In the genomic region with DNA sequence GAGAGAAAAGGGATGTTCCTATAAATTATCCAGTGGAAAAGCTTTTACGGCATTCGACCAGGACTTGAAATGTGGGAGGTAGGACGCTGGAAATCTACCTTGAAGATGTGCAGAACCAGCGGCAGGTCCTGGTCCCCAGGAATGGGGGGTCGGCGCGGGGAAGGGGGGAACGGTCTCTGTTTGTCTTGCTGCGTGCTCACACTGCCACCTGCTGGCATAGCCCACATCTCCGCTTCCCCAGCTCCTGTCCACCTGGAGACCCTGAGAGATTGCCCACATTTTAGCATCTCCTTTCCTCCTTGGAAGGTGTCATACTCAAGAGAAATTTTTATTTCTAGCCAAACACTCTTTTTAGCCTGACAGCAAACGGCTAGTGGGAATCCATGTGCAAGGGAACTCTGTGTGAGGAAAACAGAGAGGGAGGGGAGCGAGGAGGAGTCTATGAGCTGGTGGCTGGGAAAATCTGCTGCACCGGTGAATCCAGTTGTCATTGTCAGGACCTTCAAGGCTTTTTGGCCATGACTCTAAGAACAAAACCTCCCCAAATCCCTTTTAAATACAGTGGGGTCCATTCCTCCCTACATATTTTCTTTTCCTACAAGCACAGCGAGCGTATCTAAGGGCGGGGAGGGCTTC, we compare ENCODE assay signal across 8 cellular contexts.
DNase-seq lines count a peak whose midpoint lies in the region; ATAC-seq and TF ChIP-seq lines count a peak whose summit lies in the region.

No MANE protein-coding gene starts in this region.

- H3K9me2 ChIP-seq in OCI-LY1 (ENCODE audit: low read depth, low read length) = no peaks in the 10 kb centered on the region

- H3K4me1 ChIP-seq in OCI-LY1 (ENCODE audit: insufficient read depth, low read length, severe bottlenecking) = no peaks in the 10 kb centered on the region
- peaks cover 5 to 20% (median 19%) of the 10 kb centered on the region in 4 donors for H3K4me1 ChIP-seq in esophagus muscularis mucosa

- no peaks in the 10 kb centered on the region for H3K4me1 Mint-ChIP-seq in activated CD8-positive, alpha-beta T cell treated with anti-CD3 and anti-CD28 coated beads for 36 hours (ENCODE audit: low read depth)
- H3K4me1 Mint-ChIP-seq in activated CD8-positive, alpha-beta T cell treated with anti-CD3 and anti-CD28 coated beads, Interleukin-2, amount 10 ng/mL, durations not matched to agents 7 days and 5 days (ENCODE audit: low read depth) = no peaks in the 10 kb centered on the region

- H3K27ac Mint-ChIP-seq in activated CD8-positive, alpha-beta T cell treated with anti-CD3 and anti-CD28 coated beads for 36 hours = no peak overlapping the region
- no peak overlapping the region for H3K27ac Mint-ChIP-seq in activated CD8-positive, alpha-beta T cell treated with anti-CD3 and anti-CD28 coated beads, Interleukin-2, amount 10 ng/mL, durations not matched to agents 7 days and 5 days

- no peak overlapping the region for H3K27ac ChIP-seq in OCI-LY1 (ENCODE audit: low read depth, low read length, poor library complexity, severe bottlenecking)
- no peak overlapping the region for H3K27ac ChIP-seq in esophagus muscularis mucosa (replicated peaks in 1 of 4)

- POLR2A ChIA-PET in activated CD8-positive, alpha-beta T cell treated with anti-CD3 and anti-CD28 coated beads for 36 hours (lab: Charles Lee) = no interaction called here
- POLR2A ChIA-PET in activated CD8-positive, alpha-beta T cell treated with anti-CD3 and anti-CD28 coated beads, Interleukin-2, amount 10 ng/mL, durations not matched to agents 7 days and 5 days (lab: Charles Lee) = interaction anchor here (0.6 kb wide), 1 partner anchor 388 kb away, joined by 3 read pairs; no protein-coding TSS in a partner anchor

- no peaks in the 10 kb centered on the region for H4K20me1 ChIP-seq in OCI-LY1 (ENCODE audit: insufficient read depth, low read length)

- DNase-seq in activated CD8-positive, alpha-beta T cell treated with anti-CD3 and anti-CD28 coated beads for 36 hours = peak; percentile 37
- no peak for DNase-seq in activated CD8-positive, alpha-beta T cell treated with anti-CD3 and anti-CD28 coated beads, Interleukin-2, amount 10 ng/mL, durations not matched to agents 7 days and 5 days
- no peak for DNase-seq in esophagus muscularis mucosa (ENCODE audit: extremely low spot score)
- DNase-seq in occipital lobe (lab: John Stamatoyannopoulos, UW) = peak; percentile 20
- DNase-seq in SKM-1 (lab: John Stamatoyannopoulos, UW; ENCODE audit: unreplicated experiment) = no peak
- DNase-seq in NCI-H2107 treated with DMSO at 0.1 percent for 48 hours (lab: John Stamatoyannopoulos, UW; ENCODE audit: unreplicated experiment) = no peak
- DNase-seq in NCI-H1694 (lab: John Stamatoyannopoulos, UW) = no peak

- H2AFZ ChIP-seq in OCI-LY1 (ENCODE audit: low read length) = no peak overlapping the region

- H3K36me3 ChIP-seq in OCI-LY1 (ENCODE audit: insufficient read depth, low read length) = no peaks in the 10 kb centered on the region
- H3K36me3 ChIP-seq in esophagus muscularis mucosa = no peaks in the 10 kb centered on the region

- TF ChIP-seq CTCF in activated CD8-positive, alpha-beta T cell treated with anti-CD3 and anti-CD28 coated beads for 36 hours (IDR thresholded peaks at IDR 0.05) = peak; percentile 63
- TF ChIP-seq CTCF in OCI-LY1 (IDR thresholded peaks at IDR 0.05; ENCODE audit: low read length) (peak; percentile 84), esophagus muscularis mucosa (IDR thresholded peaks at IDR 0.05) (peak; percentile 69 to 85 (median 82))

- intact Hi-C loops in activated CD8-positive, alpha-beta T cell treated with anti-CD3 and anti-CD28 coated beads for 36 hours (cut with micrococcal nuclease) = no loop called here
- intact Hi-C loops in esophagus muscularis mucosa (cut with DNase I) = loop anchor here (10.0 kb wide), 1 partner anchor 284 kb away; no protein-coding TSS in a partner anchor

- H3K4me2 ChIP-seq in OCI-LY1 (ENCODE audit: low read length) = no peak overlapping the region

- no peak overlapping the region for H3K4me3 Mint-ChIP-seq in activated CD8-positive, alpha-beta T cell treated with anti-CD3 and anti-CD28 coated beads for 36 hours
- H3K4me3 Mint-ChIP-seq in activated CD8-positive, alpha-beta T cell treated with anti-CD3 and anti-CD28 coated beads, Interleukin-2, amount 10 ng/mL, durations not matched to agents 7 days and 5 days = no peak overlapping the region

- TF ChIP-seq EP300 in esophagus muscularis mucosa (IDR thresholded peaks at IDR 0.05) = no peak

- H3K36me3 Mint-ChIP-seq in activated CD8-positive, alpha-beta T cell treated with anti-CD3 and anti-CD28 coated beads for 36 hours (ENCODE audit: low read depth) = no peaks in the 10 kb centered on the region
- H3K36me3 Mint-ChIP-seq in activated CD8-positive, alpha-beta T cell treated with anti-CD3 and anti-CD28 coated beads, Interleukin-2, amount 10 ng/mL, durations not matched to agents 7 days and 5 days (ENCODE audit: low read depth) = no peaks in the 10 kb centered on the region

- 32% methylated on average over 16 of the region's 16 CpGs for WGBS in esophagus muscularis mucosa

- H3K4me3 ChIP-seq in OCI-LY1 (ENCODE audit: low read depth, low read length, poor library complexity, severe bottlenecking) = no peak overlapping the region
- peak overlapping the region; percentile 5 to 41 (median 26) for H3K4me3 ChIP-seq in esophagus muscularis mucosa

- H3K9me3 Mint-ChIP-seq in activated CD8-positive, alpha-beta T cell treated with anti-CD3 and anti-CD28 coated beads for 36 hours = no peaks in the 10 kb centered on the region
- no peaks in the 10 kb centered on the region for H3K9me3 Mint-ChIP-seq in activated CD8-positive, alpha-beta T cell treated with anti-CD3 and anti-CD28 coated beads, Interleukin-2, amount 10 ng/mL, durations not matched to agents 7 days and 5 days (ENCODE audit: insufficient read depth)

- H3K27me3 ChIP-seq in OCI-LY1 (ENCODE audit: insufficient read depth, low read length) (no peaks in the 10 kb centered on the region), esophagus muscularis mucosa (no peaks in the 10 kb centered on the region)

- H3F3A ChIP-seq in OCI-LY1 (ENCODE audit: insufficient read depth, low read length) = no peaks in the 10 kb centered on the region

- no peak for ATAC-seq in activated CD8-positive, alpha-beta T cell treated with anti-CD3 and anti-CD28 coated beads for 36 hours
- no peak for ATAC-seq in activated CD8-positive, alpha-beta T cell treated with anti-CD3 and anti-CD28 coated beads, Interleukin-2, amount 10 ng/mL, durations not matched to agents 7 days and 5 days

- peaks cover 9% of the 10 kb centered on the region for H3K27me3 Mint-ChIP-seq in activated CD8-positive, alpha-beta T cell treated with anti-CD3 and anti-CD28 coated beads for 36 hours
- peaks cover 3% of the 10 kb centered on the region for H3K27me3 Mint-ChIP-seq in activated CD8-positive, alpha-beta T cell treated with anti-CD3 and anti-CD28 coated beads, Interleukin-2, amount 10 ng/mL, durations not matched to agents 7 days and 5 days (ENCODE audit: low read depth)

- no peaks in the 10 kb centered on the region for H3K79me2 ChIP-seq in OCI-LY1 (ENCODE audit: insufficient read depth, low read length)

- H3K9me3 ChIP-seq in OCI-LY1 (ENCODE audit: low read length) (no peaks in the 10 kb centered on the region), esophagus muscularis mucosa (no peaks in the 10 kb centered on the region)

- H3K9ac ChIP-seq in OCI-LY1 (ENCODE audit: low read length) = no peak overlapping the region

- CTCF ChIA-PET in activated CD8-positive, alpha-beta T cell treated with anti-CD3 and anti-CD28 coated beads for 36 hours (lab: Charles Lee) = interaction anchor here (0.9 to 2.3 kb wide), 15 partner anchors 9 to 1785 kb away, joined by 3 to 11 read pairs (median 3); no protein-coding TSS in a partner anchor
- CTCF ChIA-PET in activated CD8-positive, alpha-beta T cell treated with anti-CD3 and anti-CD28 coated beads, Interleukin-2, amount 10 ng/mL, durations not matched to agents 7 days and 5 days (lab: Charles Lee) = interaction anchor here (0.8 to 1.8 kb wide), 9 partner anchors 9 to 1485 kb away, joined by 3 to 5 read pairs (median 4); no protein-coding TSS in a partner anchor

- no peak for TF ChIP-seq POLR2A in esophagus muscularis mucosa (IDR thresholded peaks at IDR 0.05; ENCODE audit: low read depth)

Comparison
In these comparisons a context has a peak if more than half of its experiments do, and no peak if none do; other contexts are left out.
1. DNase-seq: peak in activated CD8-positive, alpha-beta T cell treated with anti-CD3 and anti-CD28 coated beads for 36 hours (single experiment) and occipital lobe (single experiment); none in activated CD8-positive, alpha-beta T cell treated with anti-CD3 and anti-CD28 coated beads, Interleukin-2, amount 10 ng/mL, durations not matched to agents 7 days and 5 days (single experiment), esophagus muscularis mucosa (single experiment), SKM-1 (single experiment), NCI-H2107 treated with DMSO at 0.1 percent for 48 hours (single experiment) and NCI-H1694 (single experiment).
2. Peak in every context shown above with its lines, with median percentiles within 50 percentile points of each other: CTCF ChIP-seq.